ENCODE assay signal across 19 cellular contexts in the genomic region with DNA sequence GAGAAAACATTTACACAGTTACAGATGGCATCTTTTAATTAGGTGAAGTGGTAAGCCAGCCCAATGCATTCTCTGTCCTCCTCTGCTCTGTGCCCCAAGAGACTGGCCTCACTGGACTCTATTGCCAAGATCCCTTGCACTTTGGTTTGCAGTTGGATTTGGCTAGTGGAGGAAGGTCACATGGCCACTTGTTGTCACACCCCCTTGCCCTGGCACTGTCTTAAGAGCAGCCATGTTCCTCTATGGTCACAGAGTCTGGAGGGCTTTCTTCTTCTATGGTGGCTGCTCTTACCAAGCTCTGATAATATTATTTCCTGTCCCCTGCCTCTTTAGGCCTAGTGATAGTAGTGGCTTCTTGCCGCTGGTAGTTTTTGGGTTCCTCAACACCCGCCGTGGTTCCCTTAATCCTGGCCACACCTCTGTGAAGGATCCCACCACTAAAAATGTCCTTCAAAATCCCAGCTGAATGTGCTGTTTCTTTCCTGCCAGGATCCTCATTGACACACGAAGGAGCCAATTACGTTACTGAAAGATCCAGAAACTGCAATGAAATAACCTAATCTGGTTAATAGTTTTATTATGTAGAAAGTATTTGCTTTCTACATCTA.
DNase-seq lines count a peak whose midpoint lies in the region; ATAC-seq and TF ChIP-seq lines count a peak whose summit lies in the region.
"Had no signal": no experiment of that assay in that cellular context is flagged by ENCODE, and none has a peak within 500 bp of the region (broad histone marks: within the 10 kb centered on the region; RNA-seq: fewer than 3 reads in every experiment).

No MANE protein-coding gene starts in this region.

- H3K4me3 Mint-ChIP-seq in MCF 10A (ENCODE audit: unreplicated experiment) (no peak overlapping the region), brain (no peak overlapping the region)
- H3K4me3 Mint-ChIP-seq: activated naive CD8-positive, alpha-beta T cell treated with anti-CD3 and anti-CD28 coated beads, Interleukin-2, amount 10 ng/mL, durations not matched to agents 7 days and 5 days; CD14-positive monocyte had no signal

- H3K4me2 ChIP-seq in mammary epithelial cell (ENCODE audit: insufficient read depth, low read depth, low read length) = no peak overlapping the region

- no peaks in the 10 kb centered on the region for H3K36me3 ChIP-seq in mammary epithelial cell (ENCODE audit: insufficient read depth, low read length)
- no peaks in the 10 kb centered on the region for H3K36me3 ChIP-seq in effector memory CD4-positive, alpha-beta T cell (ENCODE audit: control insufficient read depth, insufficient read depth, low read length)
- H3K36me3 ChIP-seq: breast epithelium, gastrocnemius medialis had no signal

- H3K4me1 ChIP-seq in mammary epithelial cell (ENCODE audit: insufficient read depth, low read length) = peaks cover 25% of the 10 kb centered on the region
- no peaks in the 10 kb centered on the region for H3K4me1 ChIP-seq in effector memory CD4-positive, alpha-beta T cell (ENCODE audit: control insufficient read depth, insufficient read depth, low read length, poor library complexity, severe bottlenecking)
- H3K4me1 ChIP-seq: breast epithelium had no signal

- in situ Hi-C loops in mammary epithelial cell (cut with MboI; ENCODE audit: low sequenced_read_pairs in 2 of 2) = no loop called here

- H3K27ac Mint-ChIP-seq in MCF 10A (ENCODE audit: low read depth, unreplicated experiment) (peak overlapping the region; percentile 87), brain (peak overlapping the region; percentile 76 to 87 (median 80))
- H3K27ac Mint-ChIP-seq: activated naive CD8-positive, alpha-beta T cell treated with anti-CD3 and anti-CD28 coated beads, Interleukin-2, amount 10 ng/mL, durations not matched to agents 7 days and 5 days had no signal

- H4K20me1 ChIP-seq in mammary epithelial cell (ENCODE audit: insufficient read depth, low read length) = no peaks in the 10 kb centered on the region

- POLR2A ChIA-PET in MCF 10A (lab: Yijun Ruan, JAX) = interaction anchor here (0.7 to 2.1 kb wide), 5 partner anchors 8 to 205 kb away, joined by 3 to 11 read pairs (median 4); no protein-coding TSS in a partner anchor

- DNase-seq in MCF 10A (ENCODE audit: unreplicated experiment) = no peak
- no peak for DNase-seq in mammary epithelial cell
- DNase-seq in NCI-H446 treated with DMSO at 0.1 percent for 48 hours (lab: John Stamatoyannopoulos, UW) = peak; percentile 81
- DNase-seq in effector memory CD4-positive, alpha-beta T cell = no peak
- DNase-seq in kidney tubule cell (ENCODE audit: low spot score) = no peak
- DNase-seq: activated CD4-positive, alpha-beta T cell treated with anti-CD3 and anti-CD28 coated beads for 1 hour; activated naive CD8-positive, alpha-beta T cell treated with anti-CD3 and anti-CD28 coated beads, Interleukin-2, amount 10 ng/mL, durations not matched to agents 7 days and 5 days; cortex of kidney; DMS 273 treated with DMSO at 0.1 percent for 48 hours; gastrocnemius medialis; retina; stimulated activated naive CD4-positive, alpha-beta T cell treated with Interleukin-2 at 50 U/mL for 16 hours; trophoblast cell had no signal

- no peak for ATAC-seq in HG03432 (IDR thresholded peaks at IDR 0.05; ENCODE audit: unreplicated experiment)
- ATAC-seq in HG03378 (IDR thresholded peaks at IDR 0.05; ENCODE audit: unreplicated experiment) = no peak
- ATAC-seq: gastrocnemius medialis, HepG2 had no signal

- H3K27ac ChIP-seq in mammary epithelial cell (ENCODE audit: insufficient read depth, low read depth, low read length) = no peak overlapping the region
- no peak overlapping the region for H3K27ac ChIP-seq in effector memory CD4-positive, alpha-beta T cell (ENCODE audit: insufficient read depth, low read length, poor library complexity, severe bottlenecking)
- H3K27ac ChIP-seq: breast epithelium, gastrocnemius medialis had no signal

- H3K4me1 Mint-ChIP-seq in MCF 10A (ENCODE audit: insufficient read depth, unreplicated experiment) (peaks cover 15% of the 10 kb centered on the region), brain (peaks cover 21% of the 10 kb centered on the region)

- H3K27me3 Mint-ChIP-seq in MCF 10A (ENCODE audit: insufficient read depth, unreplicated experiment) (no peaks in the 10 kb centered on the region), brain (peaks cover 3% of the 10 kb centered on the region)
- H3K27me3 Mint-ChIP-seq: activated naive CD8-positive, alpha-beta T cell treated with anti-CD3 and anti-CD28 coated beads, Interleukin-2, amount 10 ng/mL, durations not matched to agents 7 days and 5 days had no signal

- no peaks in the 10 kb centered on the region for H3K36me3 Mint-ChIP-seq in MCF 10A (ENCODE audit: insufficient read depth, unreplicated experiment)
- no peaks in the 10 kb centered on the region for H3K36me3 Mint-ChIP-seq in brain
- H3K36me3 Mint-ChIP-seq: activated naive CD8-positive, alpha-beta T cell treated with anti-CD3 and anti-CD28 coated beads, Interleukin-2, amount 10 ng/mL, durations not matched to agents 7 days and 5 days had no signal

- dilution Hi-C loops in mammary epithelial cell (cut with HindIII; ENCODE audit: low sequenced_read_pairs) = no loop called here

- no peaks in the 10 kb centered on the region for H3K27me3 ChIP-seq in mammary epithelial cell (ENCODE audit: insufficient read depth, low read length)
- H3K27me3 ChIP-seq in effector memory CD4-positive, alpha-beta T cell (replicated peaks; ENCODE audit: control insufficient read depth, insufficient read depth, low read length, poor library complexity, severe bottlenecking) = no peaks in the 10 kb centered on the region
- H3K27me3 ChIP-seq: breast epithelium, gastrocnemius medialis had no signal

- intact Hi-C loops in MCF 10A (cut with micrococcal nuclease) = loop anchor here (2.0 kb wide), 1 partner anchor 110 kb away; the partner anchor contains the start of gene CDC42EP3
- intact Hi-C loops in mammary epithelial cell (cut with micrococcal nuclease) = loop anchor here (5.0 kb wide), 1 partner anchor 77 kb away; no protein-coding TSS in a partner anchor

- no peaks in the 10 kb centered on the region for H3K79me2 ChIP-seq in mammary epithelial cell (ENCODE audit: insufficient read depth, low read length)

- no peaks in the 10 kb centered on the region for H3K9me3 ChIP-seq in mammary epithelial cell (replicated peaks; ENCODE audit: insufficient read depth, low read length)
- H3K9me3 ChIP-seq in effector memory CD4-positive, alpha-beta T cell (ENCODE audit: control insufficient read depth, low read length) = no peaks in the 10 kb centered on the region
- H3K9me3 ChIP-seq: breast epithelium, gastrocnemius medialis had no signal

- CTCF ChIA-PET in MCF 10A (lab: Yijun Ruan, JAX) = interaction anchor here (1.6 kb wide), 1 partner anchor 317 kb away, joined by 5 read pairs; no protein-coding TSS in a partner anchor
- CTCF ChIA-PET in mammary epithelial cell (lab: Charles Lee; ENCODE audit: low non-redundant PET) = no interaction called here

- BruUV-seq in MCF 10A (replicated peaks; lab: Mats Ljungman, UMichigan) (no TSS peak), mammary epithelial cell (replicated peaks; lab: Mats Ljungman, UMichigan) (no TSS peak)

- no peak overlapping the region for H3K4me3 ChIP-seq in mammary epithelial cell (replicated peaks in 1 of 3; ENCODE audit: insufficient read depth in 1 of 3, low read depth in 2 of 3, low read length in 3 of 3)
- no peak overlapping the region for H3K4me3 ChIP-seq in effector memory CD4-positive, alpha-beta T cell (ENCODE audit: insufficient read depth, low read depth, low read length, poor library complexity, severe bottlenecking)
- H3K4me3 ChIP-seq: breast epithelium, gastrocnemius medialis had no signal

- TF ChIP-seq CTCF in MCF 10A (IDR thresholded peaks at IDR 0.05; ENCODE audit: unreplicated experiment) (no peak), mammary epithelial cell (conservative IDR thresholded peaks at IDR 0.05 in 1 of 2, IDR thresholded peaks at IDR 0.05 in 1 of 2; ENCODE audit: extremely low read depth in 1 of 2, insufficient read depth in 1 of 2, low read depth in 1 of 2, low read length in 2 of 2) (no peak), brain (conservative IDR thresholded peaks at IDR 0.05) (no peak)

- WGBS in mammary epithelial cell (ENCODE audit: low coverage, missing lambda C conversion rate) = 100% methylated on average over 5 of the region's 5 CpGs

- no peak overlapping the region for H2AFZ ChIP-seq in mammary epithelial cell (ENCODE audit: low read depth, low read length)

- no peak overlapping the region for H3K9ac ChIP-seq in mammary epithelial cell (ENCODE audit: insufficient read depth, low read length)

- H3K9me3 Mint-ChIP-seq in MCF 10A (ENCODE audit: unreplicated experiment) (no peaks in the 10 kb centered on the region), brain (peaks cover 0 to 9% (median 0%) of the 10 kb centered on the region in 5 experiments)
